Comparison of ENCODE assay signal across 22 cellular contexts in the genomic region with DNA sequence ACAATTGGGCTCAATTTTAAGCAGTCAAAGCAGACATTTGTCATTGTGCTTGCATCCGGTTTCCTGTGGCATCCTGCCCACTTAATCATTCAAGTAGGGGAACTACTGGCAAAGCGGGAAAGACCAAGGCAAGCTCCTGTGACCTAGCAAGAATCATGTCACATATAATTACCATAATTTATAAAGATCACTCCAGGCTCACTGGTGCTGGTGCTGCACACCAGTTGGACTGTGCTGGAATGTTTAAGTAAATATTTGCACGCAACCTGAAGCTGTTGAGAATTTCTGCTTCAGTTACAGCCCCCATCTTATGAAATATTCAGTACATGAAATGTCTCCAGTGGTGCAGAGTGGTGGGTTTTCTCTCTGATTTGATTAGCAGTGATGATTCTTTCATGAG.
"Had no signal": no experiment of that assay in that cellular context is flagged by ENCODE, and none has a peak within 500 bp of the region (broad histone marks: within the 10 kb centered on the region; RNA-seq: fewer than 3 reads in every experiment).

No MANE protein-coding gene starts in this region.

- H3K27me3 ChIP-seq: dorsolateral prefrontal cortex, foreskin keratinocyte, transverse colon, vagina had no signal

- ATAC-seq: activated CD8-positive, alpha-beta memory T cell treated with anti-CD3 and anti-CD28 coated beads, Interleukin-2, amount 10 ng/mL, durations not matched to agents 7 days and 5 days; activated T-helper 17 cell treated with anti-CD3 and anti-CD28 coated beads, Interleukin-2, amount 50 U/mL, for 72 hours; foreskin keratinocyte; right cardiac atrium had no signal

- H3K9me3 Mint-ChIP-seq: activated naive CD8-positive, alpha-beta T cell treated with anti-CD3 and anti-CD28 coated beads, Interleukin-2, amount 10 ng/mL, durations not matched to agents 7 days and 5 days had no signal

- H3K9me3 ChIP-seq: prostate gland, transverse colon, vagina had no signal

- FAIRE-seq: keratinocyte had no signal

- H3K4me3 Mint-ChIP-seq: activated B cell treated with CpG ODN at 0.5 μM for 24 hours; activated CD4-positive, alpha-beta memory T cell treated with anti-CD3 and anti-CD28 coated beads, Interleukin-2, amount 10 ng/mL, durations not matched to agents 7 days and 5 days; activated CD8-positive, alpha-beta memory T cell treated with anti-CD3 and anti-CD28 coated beads, Interleukin-2, amount 10 ng/mL, durations not matched to agents 7 days and 5 days; activated naive CD8-positive, alpha-beta T cell treated with anti-CD3 and anti-CD28 coated beads, Interleukin-2, amount 10 ng/mL, durations not matched to agents 7 days and 5 days; activated T-helper 17 cell treated with anti-CD3 and anti-CD28 coated beads, Interleukin-2, amount 50 U/mL, for 72 hours; stimulated activated naive CD8-positive, alpha-beta T cell treated with anti-CD3 and anti-CD28 coated beads, Interleukin-15, Interleukin-2, amounts not matched to agents 100 ng/mL and 50 ng/mL, for 24 hours had no signal

- H3K27me3 Mint-ChIP-seq: activated B cell treated with CpG ODN at 0.5 μM for 24 hours; activated CD4-positive, alpha-beta memory T cell treated with anti-CD3 and anti-CD28 coated beads, Interleukin-2, amount 10 ng/mL, durations not matched to agents 7 days and 5 days; activated CD8-positive, alpha-beta memory T cell treated with anti-CD3 and anti-CD28 coated beads, Interleukin-2, amount 10 ng/mL, durations not matched to agents 7 days and 5 days; activated naive CD8-positive, alpha-beta T cell treated with anti-CD3 and anti-CD28 coated beads, Interleukin-2, amount 10 ng/mL, durations not matched to agents 7 days and 5 days; activated T-helper 17 cell treated with anti-CD3 and anti-CD28 coated beads, Interleukin-2, amount 50 U/mL, for 72 hours; stimulated activated naive CD8-positive, alpha-beta T cell treated with anti-CD3 and anti-CD28 coated beads, Interleukin-15, Interleukin-2, amounts not matched to agents 100 ng/mL and 50 ng/mL, for 24 hours had no signal

- H3K4me1 Mint-ChIP-seq: activated B cell treated with CpG ODN at 0.5 μM for 24 hours; activated CD4-positive, alpha-beta memory T cell treated with anti-CD3 and anti-CD28 coated beads, Interleukin-2, amount 10 ng/mL, durations not matched to agents 7 days and 5 days; activated CD8-positive, alpha-beta memory T cell treated with anti-CD3 and anti-CD28 coated beads, Interleukin-2, amount 10 ng/mL, durations not matched to agents 7 days and 5 days; activated naive CD8-positive, alpha-beta T cell treated with anti-CD3 and anti-CD28 coated beads, Interleukin-2, amount 10 ng/mL, durations not matched to agents 7 days and 5 days; activated T-helper 17 cell treated with anti-CD3 and anti-CD28 coated beads, Interleukin-2, amount 50 U/mL, for 72 hours had no signal

- H3K4me3 ChIP-seq: dorsolateral prefrontal cortex, left ventricle myocardium inferior, prostate gland, skin epidermis, transverse colon, vagina had no signal

- H3K4me1 ChIP-seq: foreskin keratinocyte, left ventricle myocardium inferior, prostate gland, transverse colon, vagina had no signal

- H3K27ac Mint-ChIP-seq: activated B cell treated with CpG ODN at 0.5 μM for 24 hours; activated CD4-positive, alpha-beta memory T cell treated with anti-CD3 and anti-CD28 coated beads, Interleukin-2, amount 10 ng/mL, durations not matched to agents 7 days and 5 days; activated CD8-positive, alpha-beta memory T cell treated with anti-CD3 and anti-CD28 coated beads, Interleukin-2, amount 10 ng/mL, durations not matched to agents 7 days and 5 days; activated naive CD8-positive, alpha-beta T cell treated with anti-CD3 and anti-CD28 coated beads, Interleukin-2, amount 10 ng/mL, durations not matched to agents 7 days and 5 days; activated T-helper 17 cell treated with anti-CD3 and anti-CD28 coated beads, Interleukin-2, amount 50 U/mL, for 72 hours; stimulated activated naive CD8-positive, alpha-beta T cell treated with anti-CD3 and anti-CD28 coated beads, Interleukin-15, Interleukin-2, amounts not matched to agents 100 ng/mL and 50 ng/mL, for 24 hours had no signal

- H3K36me3 Mint-ChIP-seq: activated CD8-positive, alpha-beta memory T cell treated with anti-CD3 and anti-CD28 coated beads, Interleukin-2, amount 10 ng/mL, durations not matched to agents 7 days and 5 days; activated naive CD8-positive, alpha-beta T cell treated with anti-CD3 and anti-CD28 coated beads, Interleukin-2, amount 10 ng/mL, durations not matched to agents 7 days and 5 days had no signal

- H3K27ac ChIP-seq: dorsolateral prefrontal cortex, foreskin keratinocyte, left ventricle myocardium inferior, prostate gland, skin epidermis, transverse colon, vagina had no signal

- DNase-seq: activated B cell treated with CpG ODN at 0.5 μM for 24 hours; activated CD4-positive, alpha-beta memory T cell treated with anti-CD3 and anti-CD28 coated beads, Interleukin-2, amount 10 ng/mL, durations not matched to agents 7 days and 5 days; activated CD4-positive, alpha-beta T cell treated with anti-CD3 and anti-CD28 coated beads for 4 hours; activated CD8-positive, alpha-beta memory T cell treated with anti-CD3 and anti-CD28 coated beads, Interleukin-2, amount 10 ng/mL, durations not matched to agents 7 days and 5 days; activated naive CD4-positive, alpha-beta T cell treated with Interleukin-2 at 50 U/mL for 16 hours; activated naive CD8-positive, alpha-beta T cell treated with anti-CD3 and anti-CD28 coated beads, Interleukin-2, amount 10 ng/mL, durations not matched to agents 7 days and 5 days; activated T-cell treated with anti-CD3 and anti-CD28 coated beads, Interleukin-2, amount 50 U/mL, for 1 hour; amygdala; dorsolateral prefrontal cortex; foreskin keratinocyte; glutamatergic neuron; hypothalamus; left ventricle myocardium inferior; right cardiac atrium; T-helper 9 cell; transverse colon had no signal

- H3K36me3 ChIP-seq: left ventricle myocardium inferior, prostate gland, transverse colon, vagina had no signal
